13 cellular contexts compared by ENCODE assay signal in genomic region chr3:150635076-150635475, GRCh38. TPM values are rescaled to one million over a fixed set of nuclear protein-coding genes. Genes with fewer than 3 reads are reported as not detected.
A peak's percentile ranks its signal among the peaks of the same experiment; 100 is the strongest.
DNase-seq lines count a peak whose midpoint lies in the region; ATAC-seq and TF ChIP-seq lines count a peak whose summit lies in the region.
"Had no signal": no experiment of that assay in that cellular context is flagged by ENCODE, and none has a peak within 500 bp of the region (broad histone marks: within the 10 kb centered on the region; RNA-seq: fewer than 3 reads in every experiment).

No MANE protein-coding gene starts in this region.

- H3K27me3 Mint-ChIP-seq in CD4-positive, alpha-beta T cell, result no peaks in the 10 kb centered on the region
- H3K27me3 Mint-ChIP-seq in activated naive CD8-positive, alpha-beta T cell treated with anti-CD3 and anti-CD28 coated beads, Interleukin-2, amount 50 U/mL, for 24 hours, result no peaks in the 10 kb centered on the region

- ATAC-seq in CD4-positive, alpha-beta T cell (ENCODE audit: poor library complexity), result no peak
- no peak for ATAC-seq in activated naive CD8-positive, alpha-beta T cell treated with anti-CD3 and anti-CD28 coated beads, Interleukin-2, amount 50 U/mL, for 24 hours

- peak overlapping the region; percentile 40 for H3K27ac Mint-ChIP-seq in CD4-positive, alpha-beta T cell
- peak overlapping the region; percentile 37 for H3K27ac Mint-ChIP-seq in activated naive CD8-positive, alpha-beta T cell treated with anti-CD3 and anti-CD28 coated beads, Interleukin-2, amount 50 U/mL, for 24 hours

- POLR2A ChIA-PET in CD4-positive, alpha-beta T cell (lab: Charles Lee), result interaction anchor here (1.0 to 1.9 kb wide), 5 partner anchors 27 to 129 kb away, joined by 3 to 9 read pairs (median 4); partner anchors contain the start of genes EIF2A, SELENOT, SERP1 and SIAH2

- CTCF ChIA-PET in CD4-positive, alpha-beta T cell (lab: Charles Lee), result no interaction called here

- H3K9ac ChIP-seq in HUES64 (ENCODE audit: low read depth, low read length), result no peak overlapping the region

- H3K4me2 ChIP-seq in osteoblast (ENCODE audit: insufficient read depth, low read length), result no peak overlapping the region

- intact Hi-C loops in CD4-positive, alpha-beta T cell (cut with DNase I, micrococcal nuclease), result no loop called here

- peaks cover 31% of the 10 kb centered on the region for H3K4me1 Mint-ChIP-seq in CD4-positive, alpha-beta T cell (ENCODE audit: low read depth)
- H3K4me1 Mint-ChIP-seq in activated naive CD8-positive, alpha-beta T cell treated with anti-CD3 and anti-CD28 coated beads, Interleukin-2, amount 50 U/mL, for 24 hours, result peaks cover 28% of the 10 kb centered on the region

- peaks cover 8% of the 10 kb centered on the region for H3K36me3 ChIP-seq in HUES64 (ENCODE audit: insufficient read depth, low read length)
- H3K36me3 ChIP-seq in mesodermal cell (ENCODE audit: control insufficient read depth, insufficient read depth, low read length), result peaks cover 7% of the 10 kb centered on the region
- H3K36me3 ChIP-seq in osteoblast (ENCODE audit: insufficient read depth, low read length), result peaks cover 9% of the 10 kb centered on the region

- no peaks in the 10 kb centered on the region for H3K9me3 ChIP-seq in CD4-positive, alpha-beta T cell (ENCODE audit: control insufficient read depth, low read length)
- H3K9me3 ChIP-seq in HUES64 (ENCODE audit: insufficient read depth, low read depth, low read length), result no peaks in the 10 kb centered on the region
- H3K9me3 ChIP-seq in mesodermal cell (ENCODE audit: control insufficient read depth, low read length), result no peaks in the 10 kb centered on the region
- no peaks in the 10 kb centered on the region for H3K9me3 ChIP-seq in osteoblast (ENCODE audit: low read depth, low read length)

- TF ChIP-seq CTCF in CD4-positive, alpha-beta T cell (IDR thresholded peaks at IDR 0.05), result no peak
- TF ChIP-seq CTCF in osteoblast (IDR thresholded peaks at IDR 0.05; ENCODE audit: extremely low read depth, low read depth, low read length), result no peak

- H3K4me1 ChIP-seq in HUES64 (ENCODE audit: insufficient read depth, low read length) (peaks cover 13% of the 10 kb centered on the region), mesodermal cell (ENCODE audit: control insufficient read depth, insufficient read depth, low read length, poor library complexity, severe bottlenecking) (peaks cover 8% of the 10 kb centered on the region), osteoblast (ENCODE audit: insufficient read depth, low read length) (no peaks in the 10 kb centered on the region)

- H2AFZ ChIP-seq in osteoblast (ENCODE audit: low read length), result no peak overlapping the region

- no peaks in the 10 kb centered on the region for H4K20me1 ChIP-seq in osteoblast (ENCODE audit: insufficient read depth, low read length)

- H3K79me2 ChIP-seq in osteoblast (ENCODE audit: insufficient read depth, low read length), result no peaks in the 10 kb centered on the region

- H3K9me3 Mint-ChIP-seq in CD4-positive, alpha-beta T cell, result no peaks in the 10 kb centered on the region
- H3K9me3 Mint-ChIP-seq in activated naive CD8-positive, alpha-beta T cell treated with anti-CD3 and anti-CD28 coated beads, Interleukin-2, amount 50 U/mL, for 24 hours, result no peaks in the 10 kb centered on the region

- H3K4me3 Mint-ChIP-seq in CD4-positive, alpha-beta T cell, result peak overlapping the region; percentile 48
- no peak overlapping the region for H3K4me3 Mint-ChIP-seq in activated naive CD8-positive, alpha-beta T cell treated with anti-CD3 and anti-CD28 coated beads, Interleukin-2, amount 50 U/mL, for 24 hours

- no peaks in the 10 kb centered on the region for H3K27me3 ChIP-seq in CD4-positive, alpha-beta T cell (ENCODE audit: control insufficient read depth, insufficient read depth, low read length)
- no peaks in the 10 kb centered on the region for H3K27me3 ChIP-seq in HUES64 (ENCODE audit: insufficient read depth, low read length)
- H3K27me3 ChIP-seq in osteoblast (ENCODE audit: insufficient read depth, low read length), result no peaks in the 10 kb centered on the region

- H3K36me3 Mint-ChIP-seq in CD4-positive, alpha-beta T cell (ENCODE audit: low read depth), result peaks cover 7% of the 10 kb centered on the region
- H3K36me3 Mint-ChIP-seq in activated naive CD8-positive, alpha-beta T cell treated with anti-CD3 and anti-CD28 coated beads, Interleukin-2, amount 50 U/mL, for 24 hours (ENCODE audit: low read depth), result peaks cover 11% of the 10 kb centered on the region

- H3K4me3 ChIP-seq in HUES64 (ENCODE audit: low read length), result no peak overlapping the region
- no peak overlapping the region for H3K4me3 ChIP-seq in mesodermal cell (ENCODE audit: extremely low read depth, insufficient read depth, low read length, poor library complexity, severe bottlenecking)
- H3K4me3 ChIP-seq in osteoblast (ENCODE audit: insufficient read depth, low read length), result no peak overlapping the region

- WGBS in HUES64, result 72% methylated on average over 6 of the region's 6 CpGs
- 86 to 90% methylated on average over 3 to 6 of the region's 6 CpGs for WGBS in mesodermal cell (ENCODE audit: insufficient coverage in 2 of 2), 2 experiments

- DNase-seq in CD4-positive, alpha-beta T cell, result no peak
- DNase-seq in activated naive CD8-positive, alpha-beta T cell treated with anti-CD3 and anti-CD28 coated beads, Interleukin-2, amount 50 U/mL, for 24 hours, result no peak
- no peak for DNase-seq in osteoblast (ENCODE audit: insufficient read length, low spot score, missing footprints)
- no peak for DNase-seq in activated effector memory CD4-positive, alpha-beta T cell treated with Interleukin-2 at 50 U/mL for 16 hours
- DNase-seq in retina, result no peak
- DNase-seq: activated CD4-positive, alpha-beta T cell treated with anti-CD3 and anti-CD28 coated beads for 48 hours; cortex of kidney; H7; stimulated activated CD4-positive, alpha-beta T cell treated with anti-CD3 and anti-CD28 coated beads, Interleukin-4, amount 100 ng/mL, for 4 hours; SW 1271 had no signal

- H3K27ac ChIP-seq in CD4-positive, alpha-beta T cell (ENCODE audit: low read depth, low read length), result no peak overlapping the region
- H3K27ac ChIP-seq in HUES64 (ENCODE audit: low read depth, low read length) (peak overlapping the region; percentile 23; the same call in 1 of the 2 replicates), mesodermal cell (ENCODE audit: low read depth, low read length, severe bottlenecking) (peak overlapping the region; percentile 76), osteoblast (ENCODE audit: low read depth, low read length) (no peak overlapping the region)
- H3K27ac ChIP-seq: C4-2B had no signal

RNA-seq across cellular contexts. Expression of gene SELENOT, which starts 32.0 kb away (rescaled TPM):
- 100 to 1,000 TPM; 110 to 115 TPM for total RNA-seq in CD4-positive, alpha-beta T cell
- 87.0 TPM for polyA plus RNA-seq in HUES64 (2013, experiment 1 of 2)
- polyA plus RNA-seq in HUES64 (2013, experiment 2 of 2), result 76.6 TPM
- polyA plus RNA-seq in mesodermal cell (2013, experiment 1 of 2), result 108 TPM
- 104 TPM for polyA plus RNA-seq in mesodermal cell (2013, experiment 2 of 2)
- total RNA-seq in osteoblast, result 87.9 and 94.3 TPM in 2 replicates

Comparison
In these comparisons a context has a peak if more than half of its experiments do, and no peak if none do; other contexts are left out.
1. H3K27ac ChIP-seq: peak in HUES64 (single experiment) and mesodermal cell (single experiment); none in CD4-positive, alpha-beta T cell (single experiment) and osteoblast (single experiment).